In genomic region chr5:75639912-75640311, GRCh38 we compare ENCODE assay signal across 2 cellular contexts.
TF ChIP-seq lines count a peak whose summit lies in the region.

No MANE protein-coding gene starts in this region.

TF ChIP-seq in IMR-90, 13 proteins besides CTCF, POLR2A, EP300 and RAD21:
- TF ChIP-seq CEBPB (IDR thresholded peaks at IDR 0.05; ENCODE audit: low read depth, low read length) = peak; percentile 66
- no peak for TF ChIP-seq NFE2L2 (IDR thresholded peaks at IDR 0.05; ENCODE audit: low read depth, low read length)

TF ChIP-seq in K562, 482 proteins besides CTCF, POLR2A, EP300 and RAD21:
- TF ChIP-seq ZKSCAN1 (IDR thresholded peaks at IDR 0.05; ENCODE audit: low read depth, low read length) = no peak
- TF ChIP-seq ZNF609 (CRISPR knock-in tag; IDR thresholded peaks at IDR 0.05; ENCODE audit: borderline replicate concordance) = no peak
- peak; percentile 67 for TF ChIP-seq ATF3 (IDR thresholded peaks at IDR 0.05)
- no peak for TF ChIP-seq ATF3 (CRISPR knock-in tag; conservative IDR thresholded peaks at IDR 0.05)
